19 cellular contexts compared by ENCODE assay signal in genomic region chr4:163476761-163477438, GRCh38. TPM values are rescaled to one million over a fixed set of nuclear protein-coding genes. Genes with fewer than 3 reads are reported as not detected.
DNase-seq lines count a peak whose midpoint lies in the region; ATAC-seq and TF ChIP-seq lines count a peak whose summit lies in the region.
"Had no signal": no experiment of that assay in that cellular context is flagged by ENCODE, and none has a peak within 500 bp of the region (broad histone marks: within the 10 kb centered on the region; RNA-seq: fewer than 3 reads in every experiment).

No MANE protein-coding gene starts in this region.

- H3K4me1 ChIP-seq in adipocyte (ENCODE audit: control insufficient read depth, insufficient read depth, low read length) = peaks cover 16% of the 10 kb centered on the region
- no peaks in the 10 kb centered on the region for H3K4me1 ChIP-seq in gastroesophageal sphincter
- peaks cover 0 to 14% (median 5%) of the 10 kb centered on the region in 5 donors for H3K4me1 ChIP-seq in subcutaneous abdominal adipose tissue (ENCODE audit: control insufficient read depth in 5 of 5, insufficient read depth in 5 of 5, low read length in 5 of 5)
- no peaks in the 10 kb centered on the region for H3K4me1 ChIP-seq in SJCRH30
- H3K4me1 ChIP-seq in lower lobe of right lung = no peaks in the 10 kb centered on the region
- H3K4me1 ChIP-seq: BLaER1, Caco-2 had no signal

- H3K4me3 ChIP-seq in adipocyte (ENCODE audit: low read length) (peak overlapping the region; percentile 14), gastroesophageal sphincter (no peak overlapping the region), subcutaneous abdominal adipose tissue (ENCODE audit: low read depth in 1 of 5, low read length in 5 of 5) (no peak overlapping the region), SJCRH30 (no peak overlapping the region), lower lobe of right lung (no peak overlapping the region)
- H3K4me3 ChIP-seq: BLaER1, GM12878, GM23248 had no signal

- POLR2A ChIA-PET in GM10248 (lab: Yijun Ruan, JAX) = no interaction called here

- H3K9me3 ChIP-seq in adipocyte (ENCODE audit: control insufficient read depth, low read length) = no peaks in the 10 kb centered on the region
- H3K9me3 ChIP-seq in gastroesophageal sphincter = no peaks in the 10 kb centered on the region
- H3K9me3 ChIP-seq in subcutaneous abdominal adipose tissue (ENCODE audit: control insufficient read depth in 5 of 5, low read length in 5 of 5) = peaks cover 0 to 4% (median 0%) of the 10 kb centered on the region in 5 donors
- H3K9me3 ChIP-seq in SJCRH30 (replicated peaks) = no peaks in the 10 kb centered on the region
- no peaks in the 10 kb centered on the region for H3K9me3 ChIP-seq in lower lobe of right lung
- H3K9me3 ChIP-seq: Caco-2 had no signal

- H3K27me3 ChIP-seq in adipocyte (replicated peaks; ENCODE audit: control insufficient read depth, insufficient read depth, low read length) (no peaks in the 10 kb centered on the region), gastroesophageal sphincter (no peaks in the 10 kb centered on the region), subcutaneous abdominal adipose tissue (ENCODE audit: control insufficient read depth in 5 of 5, insufficient read depth in 4 of 5, low read length in 5 of 5) (no peaks in the 10 kb centered on the region), SJCRH30 (no peaks in the 10 kb centered on the region), lower lobe of right lung (ENCODE audit: low read depth) (no peaks in the 10 kb centered on the region)
- H3K27me3 ChIP-seq: BLaER1 had no signal

- 43 to 47% methylated on average over 5 of the region's 5 CpGs for WGBS in gastroesophageal sphincter (ENCODE audit: low coverage in 1 of 2), 2 donors

- TF ChIP-seq CTCF in gastroesophageal sphincter (IDR thresholded peaks at IDR 0.05) (no peak), lower lobe of right lung (IDR thresholded peaks at IDR 0.05) (no peak), GM10248 (IDR thresholded peaks at IDR 0.05; ENCODE audit: control extremely low read depth, extremely low read depth, low read depth, missing control alignments) (no peak)

- H3K27ac ChIP-seq in gastroesophageal sphincter (no peak overlapping the region), subcutaneous abdominal adipose tissue (ENCODE audit: low read depth, low read length) (peak overlapping the region; percentile 61), SJCRH30 (no peak overlapping the region), lower lobe of right lung (no peak overlapping the region)
- H3K27ac ChIP-seq: 22Rv1, BLaER1, C4-2B, GM23248 had no signal

- CTCF ChIA-PET in GM10248 (lab: Yijun Ruan, JAX) = interaction anchor here (1.0 to 1.5 kb wide), 4 partner anchors 10 to 72 kb away, joined by 3 to 6 read pairs (median 4); no protein-coding TSS in a partner anchor

- ATAC-seq in gastroesophageal sphincter (peak; percentile 71), lower lobe of right lung (no peak)
- ATAC-seq: CD8-positive, alpha-beta T cell; GM12878 had no signal

- no peaks in the 10 kb centered on the region for H3K36me3 ChIP-seq in adipocyte (ENCODE audit: control insufficient read depth, insufficient read depth, low read length, severe bottlenecking)
- H3K36me3 ChIP-seq in gastroesophageal sphincter = no peaks in the 10 kb centered on the region
- no peaks in the 10 kb centered on the region for H3K36me3 ChIP-seq in subcutaneous abdominal adipose tissue (ENCODE audit: control insufficient read depth in 5 of 5, insufficient read depth in 5 of 5, low read length in 5 of 5)
- H3K36me3 ChIP-seq in SJCRH30 = no peaks in the 10 kb centered on the region
- H3K36me3 ChIP-seq in lower lobe of right lung = no peaks in the 10 kb centered on the region
- H3K36me3 ChIP-seq: BLaER1 had no signal

- DNase-seq in adipocyte (ENCODE audit: low read depth) = no peak
- DNase-seq in SJCRH30 = no peak
- DNase-seq in lower lobe of right lung = no peak
- DNase-seq in GM10248 (ENCODE audit: extremely low spot score) = no peak
- DNase-seq: Caco-2; CD4-positive, CD25-positive, alpha-beta regulatory T cell; CD8-positive, alpha-beta T cell; DMS153; DND-41; GM23248; H7; HCEC 1CT had no signal

- H3K9ac ChIP-seq in adipocyte (ENCODE audit: low read length) = peak overlapping the region; percentile 30
- H3K9ac ChIP-seq in subcutaneous abdominal adipose tissue (ENCODE audit: low read length in 5 of 5) = no peak overlapping the region
- H3K9ac ChIP-seq: BLaER1, GM23248 had no signal

- TF ChIP-seq EP300 in gastroesophageal sphincter (IDR thresholded peaks at IDR 0.05) = no peak

- TF ChIP-seq POLR2A in gastroesophageal sphincter (IDR thresholded peaks at IDR 0.05) = no peak

- intact Hi-C loops in lower lobe of right lung (cut with DNase I) = no loop called here

RNA-seq across cellular contexts. Expression of gene TKTL2, which starts 3.3 kb away (rescaled TPM):
- not detected for total RNA-seq in gastroesophageal sphincter
- not detected in 2 replicates for total RNA-seq in SJCRH30 (2014; rRNA removed; shearing (Covaris generic))
- total RNA-seq in lower lobe of right lung = 0.18 TPM
- total RNA-seq: Caco-2; CD4-positive, CD25-positive, alpha-beta regulatory T cell; CD8-positive, alpha-beta T cell; GM12878; GM23248; H1; H7 had no signal

RNA-seq across cellular contexts. Expression of gene TMA16, which starts 17.6 kb away (rescaled TPM):
- total RNA-seq in gastroesophageal sphincter (10 to 100 TPM; 11.8 to 21.1 (median 18.7) TPM), lower lobe of right lung (19.7 TPM)
- total RNA-seq in SJCRH30 (2014; rRNA removed; shearing (Covaris generic)) = 38.1 and 41.1 TPM in 2 replicates
